1 cellular context compared by ENCODE assay signal in the genomic region with DNA sequence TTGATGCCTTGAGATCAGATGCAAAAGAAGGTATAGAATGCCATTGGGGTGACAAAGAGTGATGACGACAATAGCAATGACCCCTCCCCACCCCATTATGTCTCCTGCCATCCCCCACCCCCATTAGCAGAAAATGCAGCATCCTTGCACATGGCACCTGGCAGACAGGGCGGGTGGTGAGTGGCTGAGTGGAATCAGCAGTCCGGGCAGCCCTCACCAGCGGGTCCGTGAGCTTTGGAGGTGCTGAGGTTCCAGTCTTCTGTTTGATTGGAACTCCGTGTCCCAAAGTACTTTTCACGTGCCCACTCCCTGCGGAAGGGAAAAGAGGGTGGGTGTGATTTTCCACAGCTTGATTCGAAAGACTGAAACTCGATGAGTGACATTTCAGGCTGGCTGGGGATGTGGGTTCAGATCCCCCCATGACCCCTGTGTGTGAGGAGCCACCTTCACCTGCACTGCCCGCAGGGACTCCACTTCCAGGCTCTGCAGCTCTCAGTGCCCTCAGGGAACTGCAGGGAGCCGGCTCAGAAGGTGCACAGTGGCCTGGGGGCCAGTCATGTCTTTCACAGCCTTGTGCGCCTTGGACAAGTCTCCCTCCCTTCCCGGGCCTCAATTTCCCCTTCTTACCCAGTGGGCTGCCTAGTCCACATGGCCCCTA.
TF ChIP-seq lines count a peak whose summit lies in the region.

No MANE protein-coding gene starts in this region.

TF ChIP-seq in SK-N-SH, 30 proteins besides CTCF, POLR2A, EP300 and RAD21 (continued from another document):
- TF ChIP-seq, protein P1, sequence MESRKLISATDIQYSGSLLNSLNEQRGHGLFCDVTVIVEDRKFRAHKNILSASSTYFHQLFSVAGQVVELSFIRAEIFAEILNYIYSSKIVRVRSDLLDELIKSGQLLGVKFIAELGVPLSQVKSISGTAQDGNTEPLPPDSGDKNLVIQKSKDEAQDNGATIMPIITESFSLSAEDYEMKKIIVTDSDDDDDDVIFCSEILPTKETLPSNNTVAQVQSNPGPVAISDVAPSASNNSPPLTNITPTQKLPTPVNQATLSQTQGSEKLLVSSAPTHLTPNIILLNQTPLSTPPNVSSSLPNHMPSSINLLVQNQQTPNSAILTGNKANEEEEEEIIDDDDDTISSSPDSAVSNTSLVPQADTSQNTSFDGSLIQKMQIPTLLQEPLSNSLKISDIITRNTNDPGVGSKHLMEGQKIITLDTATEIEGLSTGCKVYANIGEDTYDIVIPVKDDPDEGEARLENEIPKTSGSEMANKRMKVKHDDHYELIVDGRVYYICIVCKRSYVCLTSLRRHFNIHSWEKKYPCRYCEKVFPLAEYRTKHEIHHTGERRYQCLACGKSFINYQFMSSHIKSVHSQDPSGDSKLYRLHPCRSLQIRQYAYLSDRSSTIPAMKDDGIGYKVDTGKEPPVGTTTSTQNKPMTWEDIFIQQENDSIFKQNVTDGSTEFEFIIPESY (IDR thresholded peaks at IDR 0.05; ENCODE audit: borderline replicate concordance, low read depth): no peak
